In the genomic region with DNA sequence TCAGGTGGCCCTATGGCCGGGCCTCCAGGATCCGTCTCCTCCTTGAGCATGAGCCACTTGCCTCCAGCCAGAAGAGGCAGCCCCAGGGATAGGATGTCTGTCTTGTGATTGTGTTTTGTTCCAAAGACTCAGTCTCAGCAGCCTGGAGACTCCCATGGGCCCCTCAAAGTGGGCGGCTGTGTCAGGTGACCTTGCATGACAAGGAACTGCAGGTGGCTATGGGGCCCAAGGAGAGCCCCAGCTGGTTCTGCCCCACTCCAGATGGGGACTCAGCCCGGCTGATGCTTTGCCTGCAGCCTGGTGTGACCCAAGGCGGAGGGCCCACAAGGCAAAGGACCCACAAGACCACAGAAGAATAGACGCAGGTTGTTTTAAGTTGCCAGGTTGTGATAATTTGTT, we compare ENCODE assay signal across 17 cellular contexts.
DNase-seq lines count a peak whose midpoint lies in the region; ATAC-seq and TF ChIP-seq lines count a peak whose summit lies in the region.
"Had no signal": no experiment of that assay in that cellular context is flagged by ENCODE, and none has a peak within 500 bp of the region (broad histone marks: within the 10 kb centered on the region; RNA-seq: fewer than 3 reads in every experiment).

No MANE protein-coding gene starts in this region.

- WGBS in neuronal stem cell (ENCODE audit: extremely low coverage in 2 of 2, insufficient read length in 2 of 2, insufficient replicate concordance in 1 of 2), 2 donors = no CpG with 5 or more reads among the region's 6 CpGs
- WGBS in smooth muscle cell (ENCODE audit: low lambda C conversion rate) = 94% methylated on average over 6 of the region's 6 CpGs

- H3K27ac ChIP-seq in neuronal stem cell (replicated peaks; ENCODE audit: low read length) (no peak overlapping the region), upper lobe of right lung (no peak overlapping the region), smooth muscle cell (ENCODE audit: low read depth) (no peak overlapping the region)
- H3K27ac ChIP-seq: C4-2B had no signal

- H3K4me3 ChIP-seq in neuronal stem cell (ENCODE audit: low read length in 2 of 2) (no peak overlapping the region), upper lobe of right lung (no peak overlapping the region), smooth muscle cell (no peak overlapping the region)

- H2AFZ ChIP-seq in neuronal stem cell (ENCODE audit: low read length) (peak overlapping the region; percentile 33), smooth muscle cell (ENCODE audit: low read depth) (no peak overlapping the region)

- H3F3A ChIP-seq in smooth muscle cell (ENCODE audit: low read depth) = no peaks in the 10 kb centered on the region

- TF ChIP-seq CTCF in upper lobe of right lung (IDR thresholded peaks at IDR 0.05) (no peak), smooth muscle cell (IDR thresholded peaks at IDR 0.05; ENCODE audit: borderline replicate concordance, insufficient read depth, poor library complexity, severe bottlenecking) (no peak)

- no peak overlapping the region for H4K91ac ChIP-seq in neuronal stem cell (ENCODE audit: low read depth, low read length, poor library complexity)

- no peaks in the 10 kb centered on the region for H3K9me3 ChIP-seq in neuronal stem cell (replicated peaks in 1 of 2; ENCODE audit: control insufficient read depth in 2 of 2, insufficient read depth in 1 of 2, low read depth in 1 of 2, low read length in 2 of 2)
- H3K9me3 ChIP-seq in upper lobe of right lung = no peaks in the 10 kb centered on the region
- H3K9me3 ChIP-seq in smooth muscle cell (replicated peaks; ENCODE audit: low read depth) = no peaks in the 10 kb centered on the region

- H3K4me1 ChIP-seq in neuronal stem cell (ENCODE audit: control insufficient read depth in 2 of 2, insufficient read depth in 1 of 2, low read depth in 1 of 2, low read length in 2 of 2) (peaks cover 0 to 17% of the 10 kb centered on the region in 2 donors), upper lobe of right lung (no peaks in the 10 kb centered on the region), smooth muscle cell (ENCODE audit: low read depth) (peaks cover 5% of the 10 kb centered on the region)

- H2BK15ac ChIP-seq in neuronal stem cell (ENCODE audit: low read length) = no peak overlapping the region

- H3K36me3 ChIP-seq in neuronal stem cell (replicated peaks in 1 of 2; ENCODE audit: control insufficient read depth in 2 of 2, insufficient read depth in 2 of 2, low read length in 2 of 2) (no peaks in the 10 kb centered on the region), upper lobe of right lung (no peaks in the 10 kb centered on the region), smooth muscle cell (ENCODE audit: low read depth) (no peaks in the 10 kb centered on the region)

- H2BK12ac ChIP-seq in neuronal stem cell (ENCODE audit: low read length) = no peak overlapping the region

- no peak overlapping the region for H3K4ac ChIP-seq in neuronal stem cell (ENCODE audit: low read length)

- ATAC-seq in upper lobe of right lung = peak; percentile 6
- ATAC-seq: HCT116 had no signal

- no peak overlapping the region for H2BK5ac ChIP-seq in neuronal stem cell (ENCODE audit: low read length)

- H4K20me1 ChIP-seq in smooth muscle cell (ENCODE audit: low read depth) = no peaks in the 10 kb centered on the region

- no peak overlapping the region for H4K8ac ChIP-seq in neuronal stem cell (ENCODE audit: low read depth, low read length)

- no peak overlapping the region for H3K14ac ChIP-seq in neuronal stem cell (ENCODE audit: low read length)

- intact Hi-C loops in upper lobe of right lung (cut with DNase I) = no loop called here

- H3K4me2 ChIP-seq in neuronal stem cell (ENCODE audit: insufficient read depth, low read length, poor library complexity, severe bottlenecking) (no peak overlapping the region), smooth muscle cell (no peak overlapping the region)

- DNase-seq in NCI-H2171 (lab: John Stamatoyannopoulos, UW) (peak; percentile 68), NCI-H2171 treated with DMSO at 0.1 percent for 48 hours (lab: John Stamatoyannopoulos, UW) (peak; percentile 84), neuronal stem cell (ENCODE audit: low spot score) (no peak), upper lobe of right lung (no peak), smooth muscle cell (lab: John Stamatoyannopoulos, UW; ENCODE audit: unreplicated experiment) (no peak), NCI-H2107 (lab: John Stamatoyannopoulos, UW) (no peak)
- DNase-seq: ACHN; AML-193; CD4-positive, alpha-beta memory T cell; DMS153; DMS79; GDM1; GOT3; H7; HFFc6 had no signal

- no peaks in the 10 kb centered on the region for H3K79me2 ChIP-seq in smooth muscle cell (ENCODE audit: low read depth)

- peak overlapping the region; percentile 15 for H2AK5ac ChIP-seq in neuronal stem cell (ENCODE audit: low read depth, low read length)

- no peaks in the 10 kb centered on the region for H3K79me1 ChIP-seq in neuronal stem cell (ENCODE audit: low read depth, low read length)

- H3K18ac ChIP-seq in neuronal stem cell (ENCODE audit: low read length) = peak overlapping the region; percentile 71

- H3K27me3 ChIP-seq in neuronal stem cell (ENCODE audit: control insufficient read depth in 3 of 3, insufficient read depth in 3 of 3, low read depth in 1 of 3, low read length in 3 of 3) = no peaks in the 10 kb centered on the region
- peaks cover 18% of the 10 kb centered on the region for H3K27me3 ChIP-seq in upper lobe of right lung
- peaks cover 25% of the 10 kb centered on the region for H3K27me3 ChIP-seq in smooth muscle cell (ENCODE audit: low read depth)

- no peak overlapping the region for H2BK120ac ChIP-seq in neuronal stem cell (ENCODE audit: low read depth, low read length)

- no peak overlapping the region for H3K23ac ChIP-seq in neuronal stem cell (ENCODE audit: low read depth, low read length, poor library complexity)

- H3K9ac ChIP-seq in neuronal stem cell (ENCODE audit: low read depth, low read length, poor library complexity) (no peak overlapping the region), smooth muscle cell (ENCODE audit: low read depth) (no peak overlapping the region)

Comparison
In these comparisons a context has a peak if more than half of its experiments do, and no peak if none do; other contexts are left out.
1. DNase-seq: peak in NCI-H2171 (single experiment) and NCI-H2171 treated with DMSO at 0.1 percent for 48 hours (single experiment); none in neuronal stem cell (single experiment), upper lobe of right lung (single experiment), smooth muscle cell (single experiment) and NCI-H2107 (single experiment).